Comparison of ENCODE assay signal across 8 cellular contexts in the genomic region with DNA sequence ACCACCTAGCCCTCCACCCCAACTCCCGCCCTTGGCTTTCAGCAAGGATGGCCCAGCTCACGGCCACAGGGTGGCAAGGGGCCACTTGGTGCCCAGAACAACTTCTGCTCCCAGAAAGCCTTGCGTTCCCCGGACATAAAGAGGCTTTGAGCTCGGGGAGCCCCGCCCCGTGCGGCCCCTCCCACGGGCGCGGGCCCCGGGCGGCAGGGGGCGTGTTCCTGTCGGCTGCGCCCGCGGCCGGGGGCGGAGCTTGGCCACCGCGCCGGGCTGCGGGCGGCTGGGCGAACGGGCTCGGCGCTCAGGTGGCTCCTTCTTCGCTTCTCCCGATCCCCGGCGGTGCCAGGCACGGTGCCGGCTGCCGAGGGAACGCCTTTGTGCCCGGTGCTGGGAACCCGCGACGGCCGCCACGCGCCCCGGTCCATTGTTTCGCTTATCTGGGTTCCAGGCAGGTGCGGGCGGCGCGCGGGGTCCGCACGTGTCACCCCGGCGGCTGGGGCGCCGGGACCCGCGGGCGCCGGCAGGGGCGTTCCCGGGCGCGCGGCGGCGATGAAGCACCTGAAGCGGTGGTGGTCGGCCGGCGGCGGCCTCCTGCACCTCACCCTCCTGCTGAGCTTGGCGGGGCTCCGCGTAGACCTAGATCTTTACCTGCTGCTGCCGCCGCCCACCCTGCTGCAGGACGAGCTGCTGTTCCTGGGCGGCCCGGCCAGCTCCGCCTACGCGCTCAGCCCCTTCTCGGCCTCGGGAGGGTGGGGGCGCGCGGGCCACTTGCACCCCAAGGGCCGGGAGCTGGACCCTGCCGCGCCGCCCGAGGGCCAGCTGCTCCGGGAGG. TPM values are rescaled to one million over a fixed set of nuclear protein-coding genes. Genes with fewer than 3 reads are reported as not detected.
A peak's percentile ranks its signal among the peaks of the same experiment; 100 is the strongest.
DNase-seq lines count a peak whose midpoint lies in the region; ATAC-seq and TF ChIP-seq lines count a peak whose summit lies in the region.

A gene with protein sequence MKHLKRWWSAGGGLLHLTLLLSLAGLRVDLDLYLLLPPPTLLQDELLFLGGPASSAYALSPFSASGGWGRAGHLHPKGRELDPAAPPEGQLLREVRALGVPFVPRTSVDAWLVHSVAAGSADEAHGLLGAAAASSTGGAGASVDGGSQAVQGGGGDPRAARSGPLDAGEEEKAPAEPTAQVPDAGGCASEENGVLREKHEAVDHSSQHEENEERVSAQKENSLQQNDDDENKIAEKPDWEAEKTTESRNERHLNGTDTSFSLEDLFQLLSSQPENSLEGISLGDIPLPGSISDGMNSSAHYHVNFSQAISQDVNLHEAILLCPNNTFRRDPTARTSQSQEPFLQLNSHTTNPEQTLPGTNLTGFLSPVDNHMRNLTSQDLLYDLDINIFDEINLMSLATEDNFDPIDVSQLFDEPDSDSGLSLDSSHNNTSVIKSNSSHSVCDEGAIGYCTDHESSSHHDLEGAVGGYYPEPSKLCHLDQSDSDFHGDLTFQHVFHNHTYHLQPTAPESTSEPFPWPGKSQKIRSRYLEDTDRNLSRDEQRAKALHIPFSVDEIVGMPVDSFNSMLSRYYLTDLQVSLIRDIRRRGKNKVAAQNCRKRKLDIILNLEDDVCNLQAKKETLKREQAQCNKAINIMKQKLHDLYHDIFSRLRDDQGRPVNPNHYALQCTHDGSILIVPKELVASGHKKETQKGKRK (plus strand): TSS at position 246 of the 829 bp plus-strand sequence. CDS start 301 bp downstream, at position 547.

- H2AFZ ChIP-seq in neural progenitor cell (replicated peaks) = peak within 1 kb of the TSS; percentile 93

- POLR2A ChIA-PET in RWPE1 (lab: Yijun Ruan, JAX; ENCODE audit: low non-redundant PET) = interaction anchor here (0.6 kb wide), 1 partner anchor 48 kb away, joined by 3 read pairs; no protein-coding TSS in a partner anchor

- peak within 1 kb of the TSS; percentile 93 for H3K4me2 ChIP-seq in neural progenitor cell

- H3K9ac ChIP-seq in neural progenitor cell = no peak within 1 kb of the TSS

- peak; percentile 75 for ATAC-seq in GM21529 (IDR thresholded peaks at IDR 0.05; ENCODE audit: unreplicated experiment)
- peak; percentile 57 for ATAC-seq in activated T-helper 17 cell treated with anti-CD3 and anti-CD28 coated beads, Interleukin-2, amount 50 U/mL, for 72 hours (replicated peaks)

- peak within 1 kb of the TSS; percentile 95 for H3K4me3 Mint-ChIP-seq in activated T-helper 17 cell treated with anti-CD3 and anti-CD28 coated beads, Interleukin-2, amount 50 U/mL, for 72 hours
- H3K4me3 Mint-ChIP-seq in neural progenitor cell = peak within 1 kb of the TSS; percentile 92

- H3K27ac Mint-ChIP-seq in activated T-helper 17 cell treated with anti-CD3 and anti-CD28 coated beads, Interleukin-2, amount 50 U/mL, for 72 hours = peak within 1 kb of the TSS; percentile 95
- peak within 1 kb of the TSS; percentile 24 for H3K27ac Mint-ChIP-seq in neural progenitor cell

- WGBS in stomach, 5 donors = 0 to 6% (median 2%) methylated on average over 2 to 95 of the region's 95 CpGs

- H3K9me3 ChIP-seq in neural progenitor cell (ENCODE audit: low read depth) (no peaks in the 10 kb centered on the region), stomach (no peaks in the 10 kb centered on the region)

- TF ChIP-seq RAD21 in Ishikawa (IDR thresholded peaks at IDR 0.05; ENCODE audit: low read depth) = no peak

- H3F3A ChIP-seq in neural progenitor cell (ENCODE audit: low read depth) = peaks cover 20% of the 10 kb centered on the region

- intact Hi-C loops in stomach (cut with DNase I; ENCODE audit: low total_unique reads) = no loop called here

- H4K20me1 ChIP-seq in neural progenitor cell (ENCODE audit: low read depth) = peaks cover 11% of the 10 kb centered on the region

- no peaks in the 10 kb centered on the region for H3K27me3 Mint-ChIP-seq in activated T-helper 17 cell treated with anti-CD3 and anti-CD28 coated beads, Interleukin-2, amount 50 U/mL, for 72 hours
- H3K27me3 Mint-ChIP-seq in neural progenitor cell (ENCODE audit: insufficient read depth, low read depth) = peaks cover 17% of the 10 kb centered on the region

- H3K27me3 ChIP-seq in neural progenitor cell (peaks cover 72% of the 10 kb centered on the region), stomach (peaks cover 0 to 42% (median 6%) of the 10 kb centered on the region in 3 donors)

- H3K4me1 Mint-ChIP-seq in activated T-helper 17 cell treated with anti-CD3 and anti-CD28 coated beads, Interleukin-2, amount 50 U/mL, for 72 hours = peaks cover 27% of the 10 kb centered on the region
- peaks cover 37% of the 10 kb centered on the region for H3K4me1 Mint-ChIP-seq in neural progenitor cell

- no peaks in the 10 kb centered on the region for H3K9me3 Mint-ChIP-seq in activated T-helper 17 cell treated with anti-CD3 and anti-CD28 coated beads, Interleukin-2, amount 50 U/mL, for 72 hours
- H3K9me3 Mint-ChIP-seq in neural progenitor cell = peaks cover 7% of the 10 kb centered on the region

- no peaks in the 10 kb centered on the region for H3K79me2 ChIP-seq in neural progenitor cell (ENCODE audit: low read depth)

- peaks cover 25% of the 10 kb centered on the region for H3K36me3 Mint-ChIP-seq in activated T-helper 17 cell treated with anti-CD3 and anti-CD28 coated beads, Interleukin-2, amount 50 U/mL, for 72 hours (ENCODE audit: low read depth)
- H3K36me3 Mint-ChIP-seq in neural progenitor cell = no peaks in the 10 kb centered on the region

- peak within 1 kb of the TSS; percentile 67 for H3K4me3 ChIP-seq in fibroblast of villous mesenchyme (ENCODE audit: low read depth, low read length)
- peak within 1 kb of the TSS; percentile 57 for H3K4me3 ChIP-seq in neural progenitor cell
- H3K4me3 ChIP-seq in stomach = peak within 1 kb of the TSS; percentile 59 to 76 (median 64)

- H3K27ac ChIP-seq in RWPE1 = no peak within 1 kb of the TSS
- H3K27ac ChIP-seq in neural progenitor cell = no peak within 1 kb of the TSS
- H3K27ac ChIP-seq in stomach = peak within 1 kb of the TSS; percentile 63 to 84 (median 77)

- DNase-seq in DMS53 (lab: John Stamatoyannopoulos, UW) (peak; percentile 96), RWPE1 (ENCODE audit: low spot score) (peak; percentile 78), fibroblast of villous mesenchyme (ENCODE audit: low read depth) (peak; percentile 57), neural progenitor cell (ENCODE audit: low spot score) (peak; percentile 87), stomach (peak; percentile 90)

- H3K4me1 ChIP-seq in neural progenitor cell (peaks cover 13% of the 10 kb centered on the region), stomach (peaks cover 22 to 55% (median 42%) of the 10 kb centered on the region in 4 donors)

- no peak for TF ChIP-seq POLR2A in stomach (IDR thresholded peaks at IDR 0.05)

- TF ChIP-seq CTCF in RWPE1 (conservative IDR thresholded peaks at IDR 0.05; ENCODE audit: low read depth) (no peak), fibroblast of villous mesenchyme (IDR thresholded peaks at IDR 0.05; ENCODE audit: insufficient read depth, low read depth, low read length) (peak; percentile 6), neural progenitor cell (IDR thresholded peaks at IDR 0.05) (peak; percentile 26), stomach (IDR thresholded peaks at IDR 0.05) (peak in 2 of 7 experiments; percentile 12 to 62)

- no peaks in the 10 kb centered on the region for H3K36me3 ChIP-seq in neural progenitor cell
- no peaks in the 10 kb centered on the region for H3K36me3 ChIP-seq in stomach

- CTCF ChIA-PET in RWPE1 (lab: Yijun Ruan, JAX) = interaction anchor here (0.6 kb wide), 3 partner anchors 287 to 989 kb away, joined by 3 to 4 read pairs (median 3); no protein-coding TSS in a partner anchor

- TF ChIP-seq EP300 in Ishikawa (IDR thresholded peaks at IDR 0.05; ENCODE audit: borderline replicate concordance) (no peak), stomach (IDR thresholded peaks at IDR 0.05) (no peak)

TF ChIP-seq in Ishikawa, 13 proteins besides CTCF, POLR2A, EP300 and RAD21:
- TF ChIP-seq TEAD4 (IDR thresholded peaks at IDR 0.05) (no peak), NFIC (IDR thresholded peaks at IDR 0.05) (no peak)
- TF ChIP-seq, protein P1, sequence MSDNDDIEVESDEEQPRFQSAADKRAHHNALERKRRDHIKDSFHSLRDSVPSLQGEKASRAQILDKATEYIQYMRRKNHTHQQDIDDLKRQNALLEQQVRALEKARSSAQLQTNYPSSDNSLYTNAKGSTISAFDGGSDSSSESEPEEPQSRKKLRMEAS (IDR thresholded peaks at IDR 0.05) = 0 out of 2 replicates have a peak, but pooled peaks have one; percentile 27
TF ChIP-seq in Ishikawa: peak in this region for 1.

RNA-seq across cellular contexts. Expression of the gene that starts here (rescaled TPM):
- total RNA-seq in activated T-helper 17 cell treated with anti-CD3 and anti-CD28 coated beads, Interleukin-2, amount 50 U/mL, for 72 hours = 10 to 100 TPM; 24.1 to 27.6 TPM
- total RNA-seq in fibroblast of villous mesenchyme (6.1 and 6.9 TPM in 2 replicates), neural progenitor cell (ENCODE audit: low replicate concordance) (6.2 and 6.9 TPM in 2 replicates), stomach (1 to 10 TPM in 4 of 5 donors, not detected in 1; 4.9 to 7.7 (median 5.8) TPM)
- polyA plus RNA-seq in stomach = 1 to 10 TPM; 1.4 to 4.4 (median 2.2) TPM

Comparison
In these comparisons a context has a peak if more than half of its experiments do, and no peak if none do; other contexts are left out.
1. H3K27ac ChIP-seq: peak in stomach (5 of 5); none in RWPE1 (single experiment) and neural progenitor cell (single experiment).
2. Peak in every context shown above with its lines, with median percentiles within 50 percentile points of each other: DNase-seq and H3K4me3 ChIP-seq.